ENCODE assay signal across 8 cellular contexts in genomic region chr11:93718057-93718563, GRCh38. TPM values are rescaled to one million over a fixed set of nuclear protein-coding genes. Genes with fewer than 3 reads are reported as not detected.
A peak's percentile ranks its signal among the peaks of the same experiment; 100 is the strongest.
DNase-seq lines count a peak whose midpoint lies in the region; ATAC-seq and TF ChIP-seq lines count a peak whose summit lies in the region.

No MANE protein-coding gene starts in this region.

- no peak overlapping the region for H4K8ac ChIP-seq in mesendoderm (ENCODE audit: low read depth, low read length)

- H2AK5ac ChIP-seq in mesendoderm (ENCODE audit: low read length) = no peak overlapping the region

- no peaks in the 10 kb centered on the region for H3K27me3 Mint-ChIP-seq in neural progenitor cell (ENCODE audit: insufficient read depth, low read depth)

- TF ChIP-seq CTCF in neural progenitor cell (IDR thresholded peaks at IDR 0.05) = no peak
- TF ChIP-seq CTCF in tibial nerve (IDR thresholded peaks at IDR 0.05) = no peak

- no peak overlapping the region for H3K23ac ChIP-seq in mesendoderm (ENCODE audit: low read length)

- no peaks in the 10 kb centered on the region for H3K4me1 Mint-ChIP-seq in neural progenitor cell

- H3K9me3 Mint-ChIP-seq in neural progenitor cell = no peaks in the 10 kb centered on the region

- H3K36me3 ChIP-seq in mesendoderm (ENCODE audit: control insufficient read depth, insufficient read depth, low read length) (no peaks in the 10 kb centered on the region), neural progenitor cell (peaks cover 12% of the 10 kb centered on the region), tibial nerve (peaks cover 0 to 72% (median 0%) of the 10 kb centered on the region in 3 donors)

- H2BK5ac ChIP-seq in mesendoderm (ENCODE audit: low read length) = no peak overlapping the region

- peak in 1 of 2 donors; percentile 8 for TF ChIP-seq EP300 in tibial nerve (IDR thresholded peaks at IDR 0.05)

- H3K4me3 ChIP-seq in mesendoderm (ENCODE audit: low read length) (no peak overlapping the region), neural progenitor cell (no peak overlapping the region), tibial nerve (no peak overlapping the region)

- H3K27ac ChIP-seq in mesendoderm (ENCODE audit: low read depth, low read length) (no peak overlapping the region), neural progenitor cell (no peak overlapping the region), tibial nerve (no peak overlapping the region)

- ATAC-seq in GM18867 (IDR thresholded peaks at IDR 0.05; ENCODE audit: unreplicated experiment) = peak; percentile 91
- ATAC-seq in HG02763 (IDR thresholded peaks at IDR 0.05; ENCODE audit: unreplicated experiment) = peak; percentile 88

- H2AFZ ChIP-seq in neural progenitor cell (replicated peaks) = no peak overlapping the region

- H4K5ac ChIP-seq in mesendoderm (ENCODE audit: low read length) = no peak overlapping the region

- no peak overlapping the region for H3K18ac ChIP-seq in mesendoderm (ENCODE audit: low read length)

- peaks cover 2% of the 10 kb centered on the region for H3K4me1 ChIP-seq in mesendoderm (ENCODE audit: control insufficient read depth, low read depth, low read length)
- H3K4me1 ChIP-seq in neural progenitor cell = no peaks in the 10 kb centered on the region
- no peaks in the 10 kb centered on the region for H3K4me1 ChIP-seq in tibial nerve

- no CpG with 5 or more reads among the region's 4 CpGs for WGBS in mesendoderm (ENCODE audit: extremely low coverage, insufficient coverage, low lambda C conversion rate)
- 85 to 86% methylated on average over 4 of the region's 4 CpGs for WGBS in tibial nerve, 2 donors

- TF ChIP-seq POLR2A in tibial nerve (IDR thresholded peaks at IDR 0.05) = no peak

- H3K27me3 ChIP-seq in mesendoderm (ENCODE audit: insufficient read depth, low read length, poor library complexity) = no peaks in the 10 kb centered on the region
- H3K27me3 ChIP-seq in neural progenitor cell = no peaks in the 10 kb centered on the region
- H3K27me3 ChIP-seq in tibial nerve = no peaks in the 10 kb centered on the region

- H2BK120ac ChIP-seq in mesendoderm (ENCODE audit: low read depth, low read length) = no peak overlapping the region

- no peak overlapping the region for H2BK15ac ChIP-seq in mesendoderm (replicated peaks; ENCODE audit: low read depth)

- H3K79me1 ChIP-seq in mesendoderm (ENCODE audit: low read length) = no peaks in the 10 kb centered on the region

- H3K4me3 Mint-ChIP-seq in neural progenitor cell = no peak overlapping the region

- H3F3A ChIP-seq in neural progenitor cell (ENCODE audit: low read depth) = peaks cover 4% of the 10 kb centered on the region

- H3K79me2 ChIP-seq in mesendoderm (ENCODE audit: control insufficient read depth, insufficient read depth, low read length) (no peaks in the 10 kb centered on the region), neural progenitor cell (ENCODE audit: low read depth) (peaks cover 5% of the 10 kb centered on the region)

- H3K9me3 ChIP-seq in neural progenitor cell (ENCODE audit: low read depth) (no peaks in the 10 kb centered on the region), tibial nerve (no peaks in the 10 kb centered on the region)

- H3K4me2 ChIP-seq in mesendoderm (ENCODE audit: low read length) = no peak overlapping the region
- no peak overlapping the region for H3K4me2 ChIP-seq in neural progenitor cell

- no peak overlapping the region for H3K4ac ChIP-seq in mesendoderm (ENCODE audit: low read depth, low read length)

- peak; percentile 12 to 69 for DNase-seq in NOMO-1 (lab: John Stamatoyannopoulos, UW; ENCODE audit: unreplicated experiment in 2 of 2)
- DNase-seq in mesendoderm = peak; percentile 69
- no peak for DNase-seq in neural progenitor cell (ENCODE audit: low spot score)
- no peak for DNase-seq in activated CD4-positive, alpha-beta T cell treated with anti-CD3 and anti-CD28 coated beads, Interleukin-2, amount 50 U/mL, for 48 hours
- no peak for DNase-seq in amygdala (lab: John Stamatoyannopoulos, UW)
- DNase-seq in tibial nerve (ENCODE audit: low spot score in 2 of 2) = no peak

- no peaks in the 10 kb centered on the region for H4K20me1 ChIP-seq in neural progenitor cell (ENCODE audit: low read depth)

- H3K56ac ChIP-seq in mesendoderm (ENCODE audit: low read length) = no peak overlapping the region

- H3K9ac ChIP-seq in mesendoderm (ENCODE audit: low read length) = no peak overlapping the region
- no peak overlapping the region for H3K9ac ChIP-seq in neural progenitor cell

- no peak overlapping the region for H3K27ac Mint-ChIP-seq in neural progenitor cell

- H3K36me3 Mint-ChIP-seq in neural progenitor cell = peaks cover 29% of the 10 kb centered on the region

RNA-seq across cellular contexts. Expression of gene TAF1D, which starts 23.2 kb away (rescaled TPM):
- 238 TPM for polyA plus RNA-seq in mesendoderm (2013, experiment 1 of 2)
- polyA plus RNA-seq in mesendoderm (2013, experiment 2 of 2) = 235 TPM
- 180 and 316 TPM in 2 replicates for total RNA-seq in neural progenitor cell (ENCODE audit: low replicate concordance)
- total RNA-seq in tibial nerve = 100 to 1,000 TPM; 106 to 166 (median 127) TPM

RNA-seq across cellular contexts. Expression of gene C11orf54, which starts 23.4 kb away (rescaled TPM):
- polyA plus RNA-seq in mesendoderm (2013, experiment 1 of 2) = 7.6 TPM
- 8.1 TPM for polyA plus RNA-seq in mesendoderm (2013, experiment 2 of 2)
- total RNA-seq in neural progenitor cell (ENCODE audit: low replicate concordance) (29.7 and 44.3 TPM in 2 replicates), tibial nerve (10 to 100 TPM; 23.4 to 43.1 (median 37.1) TPM)

RNA-seq across cellular contexts. Expression of gene CEP295, which starts 56.6 kb away (rescaled TPM):
- polyA plus RNA-seq in mesendoderm (2013, experiment 1 of 2) = 7.8 TPM
- polyA plus RNA-seq in mesendoderm (2013, experiment 2 of 2) = 7.9 TPM
- total RNA-seq in neural progenitor cell (ENCODE audit: low replicate concordance) = 42.5 and 89.2 TPM in 2 replicates
- total RNA-seq in tibial nerve = 10 to 100 TPM; 10.1 to 25.1 (median 19.5) TPM

Comparison
In these comparisons a context has a peak if more than half of its experiments do, and no peak if none do; other contexts are left out.
1. DNase-seq: peak in NOMO-1 (2 of 2) and mesendoderm (single experiment); none in neural progenitor cell (single experiment), activated CD4-positive, alpha-beta T cell treated with anti-CD3 and anti-CD28 coated beads, Interleukin-2, amount 50 U/mL, for 48 hours (0 of 2), amygdala (0 of 56) and tibial nerve (0 of 2).